ENCODE assay signal across 14 cellular contexts in the genomic region with DNA sequence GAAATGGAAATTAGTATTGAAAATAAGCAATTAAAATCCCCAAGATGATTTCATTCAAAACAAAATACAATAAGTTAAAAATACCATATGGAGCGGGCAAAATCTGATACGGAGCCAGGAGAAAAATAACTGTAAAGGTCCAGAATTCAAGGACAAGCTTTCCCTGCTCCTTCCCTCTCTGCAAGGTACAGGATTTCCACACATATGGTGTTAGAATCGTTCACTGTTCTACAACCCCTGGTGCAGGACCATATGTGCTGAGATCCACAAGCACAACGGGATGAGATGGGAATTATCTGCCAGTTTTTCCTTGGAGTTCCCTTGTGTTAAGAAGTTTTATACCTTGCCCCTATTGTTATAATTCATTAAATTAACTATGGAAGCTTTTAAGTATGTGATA.
DNase-seq lines count a peak whose midpoint lies in the region; ATAC-seq and TF ChIP-seq lines count a peak whose summit lies in the region.
"Had no signal": no experiment of that assay in that cellular context is flagged by ENCODE, and none has a peak within 500 bp of the region (broad histone marks: within the 10 kb centered on the region; RNA-seq: fewer than 3 reads in every experiment).

No MANE protein-coding gene starts in this region.

- H3K4me3 ChIP-seq in body of pancreas (no peak overlapping the region), BE2C (ENCODE audit: low read depth, low read length) (no peak overlapping the region)

- no peaks in the 10 kb centered on the region for H3K27me3 ChIP-seq in body of pancreas
- H3K27me3 ChIP-seq in BE2C, result no peaks in the 10 kb centered on the region

- ATAC-seq in body of pancreas, result no peak

- 47 to 52% methylated on average over 4 of the region's 4 CpGs for WGBS in body of pancreas, 2 donors

- H3K4me1 ChIP-seq in body of pancreas, result no peaks in the 10 kb centered on the region
- no peaks in the 10 kb centered on the region for H3K4me1 ChIP-seq in BE2C

- TF ChIP-seq POLR2A in body of pancreas (IDR thresholded peaks at IDR 0.05), result no peak

- no peaks in the 10 kb centered on the region for H3K36me3 ChIP-seq in body of pancreas (replicated peaks in 1 of 2; ENCODE audit: insufficient read depth in 1 of 2, low read depth in 2 of 2)
- H3K36me3 ChIP-seq in BE2C, result no peaks in the 10 kb centered on the region

- DNase-seq in NCI-H2171 treated with DMSO at 0.1 percent for 48 hours (lab: John Stamatoyannopoulos, UW) (peak; percentile 25), NCI-H2171 (lab: John Stamatoyannopoulos, UW) (no peak), NCI-H446 treated with DMSO at 0.1 percent for 48 hours (lab: John Stamatoyannopoulos, UW) (peak; percentile 47), cerebellar cortex (ENCODE audit: low spot score) (peak; percentile 96), pons (ENCODE audit: low spot score) (peak; percentile 34), body of pancreas (no peak), BE2C (no peak)
- DNase-seq: CD4-positive, CD25-positive, alpha-beta regulatory T cell; CD8-positive, alpha-beta memory T cell; COR-L47; DMS53; DND-41; EL; H9 had no signal

- intact Hi-C loops in body of pancreas (cut with DNase I), result no loop called here

- TF ChIP-seq CTCF in body of pancreas (IDR thresholded peaks at IDR 0.05), result no peak
- TF ChIP-seq CTCF in BE2C (IDR thresholded peaks at IDR 0.05; ENCODE audit: low read depth, low read length), result no peak

- no peaks in the 10 kb centered on the region for H3K9me3 ChIP-seq in body of pancreas
- H3K9me3 ChIP-seq in BE2C, result no peaks in the 10 kb centered on the region

- no peak overlapping the region for H3K27ac ChIP-seq in body of pancreas

Comparison
In these comparisons a context has a peak if more than half of its experiments do, and no peak if none do; other contexts are left out.
1. DNase-seq: peak in NCI-H2171 treated with DMSO at 0.1 percent for 48 hours (single experiment), NCI-H446 treated with DMSO at 0.1 percent for 48 hours (single experiment), cerebellar cortex (single experiment) and pons (single experiment); none in NCI-H2171 (single experiment), body of pancreas (0 of 4) and BE2C (single experiment).